In genomic region chr12:6091786-6092566, GRCh38 we compare ENCODE assay signal across 1 cellular context.
TF ChIP-seq lines count a peak whose summit lies in the region.

No MANE protein-coding gene starts in this region.

TF ChIP-seq in endothelial cell of umbilical vein, 7 proteins besides CTCF, POLR2A, EP300 and RAD21:
- TF ChIP-seq POLR2AphosphoS5 (IDR thresholded peaks at IDR 0.05; ENCODE audit: insufficient read depth, low read depth, low read length) (peak; percentile 12), MYC (IDR thresholded peaks at IDR 0.05; ENCODE audit: low read depth, low read length) (no peak), GATA2 (IDR thresholded peaks at IDR 0.05; ENCODE audit: insufficient read depth, insufficient read length, low read depth, low read length) (no peak), FOS (IDR thresholded peaks at IDR 0.05; ENCODE audit: borderline replicate concordance, insufficient read depth, low read length) (no peak)
